In genomic region chr5:135377751-135378680, GRCh38 we compare ENCODE assay signal across 9 cellular contexts. TPM values are rescaled to one million over a fixed set of nuclear protein-coding genes. Genes with fewer than 3 reads are reported as not detected.
DNase-seq lines count a peak whose midpoint lies in the region; ATAC-seq and TF ChIP-seq lines count a peak whose summit lies in the region.
"Had no signal": no experiment of that assay in that cellular context is flagged by ENCODE, and none has a peak within 500 bp of the region (broad histone marks: within the 10 kb centered on the region; RNA-seq: fewer than 3 reads in every experiment).

No MANE protein-coding gene starts in this region.

- POLR2A ChIA-PET in WTC11 (lab: Charles Lee) = interaction anchor here (0.6 kb wide), 1 partner anchor 557 kb away, joined by 5 read pairs; no protein-coding TSS in a partner anchor

- H3K27me3 Mint-ChIP-seq in CD4-positive, CD25-positive, alpha-beta regulatory T cell = no peaks in the 10 kb centered on the region
- H3K27me3 Mint-ChIP-seq in WTC11 (ENCODE audit: low read depth) (no peaks in the 10 kb centered on the region), mesothelial cell of epicardium (ENCODE audit: low read depth) (no peaks in the 10 kb centered on the region)

- H3K4me1 ChIP-seq in CD4-positive, CD25-positive, alpha-beta regulatory T cell (ENCODE audit: control insufficient read depth, insufficient read depth, low read length, poor library complexity, severe bottlenecking) = peaks cover 12% of the 10 kb centered on the region

- peaks cover 74% of the 10 kb centered on the region for H3K36me3 ChIP-seq in CD4-positive, CD25-positive, alpha-beta regulatory T cell (ENCODE audit: control insufficient read depth, insufficient read depth, low read length)

- no peaks in the 10 kb centered on the region for H3K27me3 ChIP-seq in CD4-positive, CD25-positive, alpha-beta regulatory T cell (ENCODE audit: control insufficient read depth, insufficient read depth, low read length)

- DNase-seq in CD4-positive, CD25-positive, alpha-beta regulatory T cell = no peak
- DNase-seq in WTC11 (ENCODE audit: low spot score) (no peak), mesothelial cell of epicardium (ENCODE audit: low spot score in 2 of 2, unreplicated experiment in 2 of 2) (no peak), COLO829 (ENCODE audit: low spot score) (no peak), NCI-H1417 (lab: John Stamatoyannopoulos, UW) (no peak), activated gamma-delta T cell treated with Interleukin-2 at 50 U/mL for 16 hours (no peak)
- DNase-seq: NCI-H446 had no signal

- H3K4me1 Mint-ChIP-seq in CD4-positive, CD25-positive, alpha-beta regulatory T cell = peaks cover 13 to 79% (median 57%) of the 10 kb centered on the region in 4 donors
- H3K4me1 Mint-ChIP-seq in WTC11 (no peaks in the 10 kb centered on the region), mesothelial cell of epicardium (peaks cover 65% of the 10 kb centered on the region)

- H3K36me3 Mint-ChIP-seq in CD4-positive, CD25-positive, alpha-beta regulatory T cell = peaks cover 60% of the 10 kb centered on the region
- H3K36me3 Mint-ChIP-seq in WTC11 = peaks cover 27% of the 10 kb centered on the region
- H3K36me3 Mint-ChIP-seq in mesothelial cell of epicardium = peaks cover 38% of the 10 kb centered on the region

- H3K4me3 ChIP-seq in CD4-positive, CD25-positive, alpha-beta regulatory T cell (ENCODE audit: low read depth, low read length) = no peak overlapping the region

- H3K9me3 Mint-ChIP-seq in CD4-positive, CD25-positive, alpha-beta regulatory T cell = no peaks in the 10 kb centered on the region
- H3K9me3 Mint-ChIP-seq in WTC11 (no peaks in the 10 kb centered on the region), mesothelial cell of epicardium (no peaks in the 10 kb centered on the region)

- H3K9me3 ChIP-seq in CD4-positive, CD25-positive, alpha-beta regulatory T cell (ENCODE audit: control insufficient read depth in 2 of 2, low read length in 2 of 2) = no peaks in the 10 kb centered on the region

- CTCF ChIA-PET in WTC11 (lab: Charles Lee) = interaction anchor here (0.8 kb wide), 1 partner anchor 48 kb away, joined by 3 read pairs; no protein-coding TSS in a partner anchor

- H3K27ac ChIP-seq in CD4-positive, CD25-positive, alpha-beta regulatory T cell (ENCODE audit: insufficient read depth, low read length, poor library complexity, severe bottlenecking) = no peak overlapping the region

- ATAC-seq in CD4-positive, CD25-positive, alpha-beta regulatory T cell (ENCODE audit: low read depth in 2 of 2) = no peak
- ATAC-seq in GM21576 (IDR thresholded peaks at IDR 0.05; ENCODE audit: unreplicated experiment) (peak; percentile 26), WTC11 (no peak), HG03442 (IDR thresholded peaks at IDR 0.05; ENCODE audit: unreplicated experiment) (no peak)

- H3K27ac Mint-ChIP-seq in CD4-positive, CD25-positive, alpha-beta regulatory T cell = peak overlapping the region in 2 of 3 donors; percentile 78 to 83
- H3K27ac Mint-ChIP-seq in WTC11 = 0 out of 2 replicates have a peak overlapping the region, but pooled peaks have one; percentile 12
- H3K27ac Mint-ChIP-seq in mesothelial cell of epicardium = peak overlapping the region; percentile 89

- no peak overlapping the region for H3K4me3 Mint-ChIP-seq in CD4-positive, CD25-positive, alpha-beta regulatory T cell
- H3K4me3 Mint-ChIP-seq in WTC11 = no peak overlapping the region
- H3K4me3 Mint-ChIP-seq in mesothelial cell of epicardium = no peak overlapping the region

- no peak for TF ChIP-seq CTCF in WTC11 (IDR thresholded peaks at IDR 0.05)
- TF ChIP-seq CTCF in mesothelial cell of epicardium (IDR thresholded peaks at IDR 0.05; ENCODE audit: unreplicated experiment) = no peak

TF ChIP-seq in WTC11, 78 proteins besides CTCF, POLR2A, EP300 and RAD21:
- TF ChIP-seq JAZF1 (CRISPR knock-in tag; IDR thresholded peaks at IDR 0.05) (no peak), SMAD4 (CRISPR knock-in tag; IDR thresholded peaks at IDR 0.05) (no peak), CBFB (CRISPR knock-in tag; IDR thresholded peaks at IDR 0.05; ENCODE audit: low read depth) (no peak), SMAD3 (CRISPR knock-in tag; IDR thresholded peaks at IDR 0.05; ENCODE audit: borderline replicate concordance) (no peak)

RNA-seq across cellular contexts. Expression of gene MACROH2A1, which starts 21.0 kb away (rescaled TPM):
- total RNA-seq in CD4-positive, CD25-positive, alpha-beta regulatory T cell = 139 TPM
- 100 to 1,000 TPM; 126 to 161 (median 148) TPM for polyA plus RNA-seq in CD4-positive, CD25-positive, alpha-beta regulatory T cell
- total RNA-seq in WTC11 (2021) (83.8 to 93.7 TPM (median 85.9 TPM) in 3 replicates), mesothelial cell of epicardium (261 to 276 TPM (median 265 TPM) in 3 replicates)

Comparison
In these comparisons a context has a peak if more than half of its experiments do, and no peak if none do; other contexts are left out.
1. H3K27ac Mint-ChIP-seq: peak in every context shown above with its lines; median percentile 89 in mesothelial cell of epicardium; 80 in CD4-positive, CD25-positive, alpha-beta regulatory T cell; 12 in WTC11.